Comparison of ENCODE assay signal across 1 cellular context in genomic region chr3:75655501-75655904, GRCh38.
A peak's percentile ranks its signal among the peaks of the same experiment; 100 is the strongest.
TF ChIP-seq lines count a peak whose summit lies in the region.

No MANE protein-coding gene starts in this region.

TF ChIP-seq in WTC11, 78 proteins besides CTCF, POLR2A, EP300 and RAD21:
- TF ChIP-seq HMGXB4 (CRISPR knock-in tag; IDR thresholded peaks at IDR 0.05) (peak; percentile 37; the same call in 1 of the 2 replicates), ZNF281 (CRISPR knock-in tag; IDR thresholded peaks at IDR 0.05) (no peak), ZNF232 (CRISPR knock-in tag; IDR thresholded peaks at IDR 0.05) (no peak), ATF1 (CRISPR knock-in tag; IDR thresholded peaks at IDR 0.05) (no peak), SP1 (CRISPR knock-in tag; conservative IDR thresholded peaks at IDR 0.05) (no peak), EMX1 (CRISPR knock-in tag; IDR thresholded peaks at IDR 0.05) (no peak), PREB (CRISPR knock-in tag; IDR thresholded peaks at IDR 0.05; ENCODE audit: borderline replicate concordance) (no peak), ZBTB43 (CRISPR knock-in tag; IDR thresholded peaks at IDR 0.05) (no peak), CBFB (CRISPR knock-in tag; IDR thresholded peaks at IDR 0.05; ENCODE audit: low read depth) (0 out of 2 replicates have a peak, but pooled peaks have one; percentile 35), IRF2 (CRISPR knock-in tag; IDR thresholded peaks at IDR 0.05; ENCODE audit: borderline replicate concordance, low read depth) (no peak), E2F5 (CRISPR knock-in tag; IDR thresholded peaks at IDR 0.05) (peak; percentile 60; the same call in 1 of the 2 replicates), USF1 (CRISPR knock-in tag; IDR thresholded peaks at IDR 0.05) (no peak), CDX4 (CRISPR knock-in tag; IDR thresholded peaks at IDR 0.05; ENCODE audit: borderline replicate concordance) (no peak), ZNF219 (CRISPR knock-in tag; IDR thresholded peaks at IDR 0.05; ENCODE audit: borderline replicate concordance) (no peak), GRHL2 (CRISPR knock-in tag; IDR thresholded peaks at IDR 0.05; ENCODE audit: insufficient replicate concordance, severe bottlenecking) (no peak), ZNF532 (CRISPR knock-in tag; IDR thresholded peaks at IDR 0.05; ENCODE audit: borderline replicate concordance) (no peak), OVOL2 (CRISPR knock-in tag; IDR thresholded peaks at IDR 0.05; ENCODE audit: borderline replicate concordance) (no peak), FOXP1 (CRISPR knock-in tag; IDR thresholded peaks at IDR 0.05; ENCODE audit: borderline replicate concordance) (peak; percentile 37; the same call in 1 of the 2 replicates), USF2 (CRISPR knock-in tag; IDR thresholded peaks at IDR 0.05) (no peak), ZNF317 (CRISPR knock-in tag; IDR thresholded peaks at IDR 0.05; ENCODE audit: borderline replicate concordance, low read depth) (no peak), AR (CRISPR knock-in tag; IDR thresholded peaks at IDR 0.05) (no peak), ZMAT4 (CRISPR knock-in tag; IDR thresholded peaks at IDR 0.05) (no peak), TEAD4 (CRISPR knock-in tag; IDR thresholded peaks at IDR 0.05) (no peak), FOXP4 (CRISPR knock-in tag; IDR thresholded peaks at IDR 0.05) (peak; percentile 29; the same call in 1 of the 2 replicates)
